Comparison of ENCODE assay signal across 16 cellular contexts in the genomic region with DNA sequence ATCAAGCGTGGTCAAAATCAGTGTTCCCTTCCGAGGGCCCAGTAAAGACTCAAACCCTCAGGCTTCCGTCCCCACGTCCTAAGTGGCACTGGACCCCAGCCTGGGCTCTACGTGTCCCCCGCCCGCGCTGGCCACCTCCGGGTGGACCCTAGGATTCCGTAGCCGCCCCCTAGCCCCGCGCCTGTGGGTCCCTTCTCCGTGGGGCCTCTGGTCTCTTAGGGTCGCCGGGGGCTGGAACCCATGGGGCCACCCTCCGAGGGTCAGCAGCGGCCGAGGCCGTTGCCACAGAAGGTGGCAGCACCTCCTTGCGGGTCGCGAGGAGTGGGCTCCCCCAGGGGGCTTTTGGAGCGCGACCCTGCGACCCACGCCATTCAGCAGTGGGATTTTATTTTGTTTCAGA.
DNase-seq lines count a peak whose midpoint lies in the region; ATAC-seq and TF ChIP-seq lines count a peak whose summit lies in the region.
"Had no signal": no experiment of that assay in that cellular context is flagged by ENCODE, and none has a peak within 500 bp of the region (broad histone marks: within the 10 kb centered on the region; RNA-seq: fewer than 3 reads in every experiment).

No MANE protein-coding gene starts in this region.

- H2BK5ac ChIP-seq in neuronal stem cell (ENCODE audit: low read length) = peak overlapping the region; percentile 5

- no peak overlapping the region for H3K27ac Mint-ChIP-seq in GM23338
- H3K27ac Mint-ChIP-seq in T-helper 17 cell = no peak overlapping the region
- H3K27ac Mint-ChIP-seq in activated naive CD4-positive, alpha-beta T cell treated with anti-CD3 and anti-CD28 coated beads for 36 hours = no peak overlapping the region
- H3K27ac Mint-ChIP-seq: CD4-positive, alpha-beta memory T cell; H9 had no signal

- H3K18ac ChIP-seq in neuronal stem cell (ENCODE audit: low read length) = peak overlapping the region; percentile 90

- no peaks in the 10 kb centered on the region for H3K79me1 ChIP-seq in neuronal stem cell (ENCODE audit: low read depth, low read length)

- H3K9me3 Mint-ChIP-seq in GM23338 = no peaks in the 10 kb centered on the region
- no peaks in the 10 kb centered on the region for H3K9me3 Mint-ChIP-seq in activated naive CD4-positive, alpha-beta T cell treated with anti-CD3 and anti-CD28 coated beads for 36 hours
- H3K9me3 Mint-ChIP-seq: CD4-positive, alpha-beta memory T cell; H9 had no signal

- H3K4me3 ChIP-seq in GM23338 (no peak overlapping the region), HL-60 (replicated peaks; ENCODE audit: insufficient read depth, low read length) (no peak overlapping the region), neuronal stem cell (ENCODE audit: low read length in 2 of 2) (no peak overlapping the region)
- H3K4me3 ChIP-seq: GM23248 had no signal

- H3K23ac ChIP-seq in neuronal stem cell (ENCODE audit: low read depth, low read length, poor library complexity) = no peak overlapping the region

- CTCF ChIA-PET in activated naive CD4-positive, alpha-beta T cell treated with anti-CD3 and anti-CD28 coated beads for 36 hours (lab: Charles Lee) = interaction anchor here (0.7 to 1.0 kb wide), 2 partner anchors 153 to 336 kb away, joined by 3 to 4 read pairs; no protein-coding TSS in a partner anchor

- H3K4me1 Mint-ChIP-seq in GM23338 (peaks cover 20% of the 10 kb centered on the region; the same call in 2 of the 3 replicates), T-helper 17 cell (no peaks in the 10 kb centered on the region)
- no peaks in the 10 kb centered on the region for H3K4me1 Mint-ChIP-seq in activated naive CD4-positive, alpha-beta T cell treated with anti-CD3 and anti-CD28 coated beads for 36 hours (ENCODE audit: low read depth)

- no peak overlapping the region for H4K91ac ChIP-seq in neuronal stem cell (ENCODE audit: low read depth, low read length, poor library complexity)

- no peaks in the 10 kb centered on the region for H3K27me3 ChIP-seq in GM23338 (ENCODE audit: insufficient read depth)
- H3K27me3 ChIP-seq in HL-60 (ENCODE audit: insufficient read depth, poor library complexity, severe bottlenecking) = no peaks in the 10 kb centered on the region
- no peaks in the 10 kb centered on the region for H3K27me3 ChIP-seq in neuronal stem cell (ENCODE audit: control insufficient read depth in 3 of 3, insufficient read depth in 3 of 3, low read depth in 1 of 3, low read length in 3 of 3)

- H2AFZ ChIP-seq in GM23338 = peak overlapping the region; percentile 76; the same call in 1 of the 2 replicates
- H2AFZ ChIP-seq in neuronal stem cell (ENCODE audit: low read length) = no peak overlapping the region
- H2AFZ ChIP-seq: GM23248 had no signal

- H3K36me3 ChIP-seq in GM23338 (ENCODE audit: insufficient read depth) (no peaks in the 10 kb centered on the region), neuronal stem cell (replicated peaks in 1 of 2; ENCODE audit: control insufficient read depth in 2 of 2, insufficient read depth in 2 of 2, low read length in 2 of 2) (no peaks in the 10 kb centered on the region)

- H4K20me1 ChIP-seq in GM23338 (replicated peaks; ENCODE audit: insufficient read depth) = no peaks in the 10 kb centered on the region

- H3K4ac ChIP-seq in neuronal stem cell (ENCODE audit: low read length) = no peak overlapping the region

- no peaks in the 10 kb centered on the region for H3K9me2 ChIP-seq in GM23338 (ENCODE audit: insufficient read depth)

- WGBS in neuronal stem cell (ENCODE audit: extremely low coverage in 2 of 2, insufficient read length in 2 of 2, insufficient replicate concordance in 1 of 2), 2 donors = no CpG with 5 or more reads among the region's 27 CpGs

- DNase-seq in GM23338 (ENCODE audit: low spot score) (no peak), HL-60 (ENCODE audit: low read depth in 1 of 2, low spot score in 1 of 2) (no peak), neuronal stem cell (ENCODE audit: low spot score) (no peak), T-helper 17 cell (no peak)
- no peak for DNase-seq in activated naive CD4-positive, alpha-beta T cell treated with anti-CD3 and anti-CD28 coated beads for 36 hours
- DNase-seq: C1 segment of cervical spinal cord; Calu3; CD4-positive, alpha-beta memory T cell; COR-L47; DMS53; DMS79 treated with DMSO at 0.1 percent for 48 hours; GF-D8; GM23248; H9 had no signal

- peak overlapping the region; percentile 63 for H2AK5ac ChIP-seq in neuronal stem cell (ENCODE audit: low read depth, low read length)

- H3K27me3 Mint-ChIP-seq in GM23338 (ENCODE audit: insufficient read depth, low read depth, poor library complexity) = peaks cover 4% of the 10 kb centered on the region
- H3K27me3 Mint-ChIP-seq in T-helper 17 cell = peaks cover 7% of the 10 kb centered on the region
- H3K27me3 Mint-ChIP-seq in activated naive CD4-positive, alpha-beta T cell treated with anti-CD3 and anti-CD28 coated beads for 36 hours (ENCODE audit: low read depth) = no peaks in the 10 kb centered on the region

- H3K27ac ChIP-seq in GM23338 (ENCODE audit: low read depth) = no peak overlapping the region
- H3K27ac ChIP-seq in HL-60 (replicated peaks) = peak overlapping the region; percentile 25
- H3K27ac ChIP-seq in neuronal stem cell (replicated peaks; ENCODE audit: low read length) = no peak overlapping the region
- H3K27ac ChIP-seq: GM23248 had no signal

- ATAC-seq in GM23338 = no peak
- no peak for ATAC-seq in GM21526 (IDR thresholded peaks at IDR 0.05; ENCODE audit: low FRiP score, unreplicated experiment)
- ATAC-seq in T-helper 17 cell = no peak
- ATAC-seq: HCT116 had no signal

- H2BK12ac ChIP-seq in neuronal stem cell (ENCODE audit: low read length) = no peak overlapping the region

- intact Hi-C loops in activated naive CD4-positive, alpha-beta T cell treated with anti-CD3 and anti-CD28 coated beads for 36 hours (cut with micrococcal nuclease) = no loop called here

- H3K4me3 Mint-ChIP-seq in GM23338 (no peak overlapping the region), T-helper 17 cell (no peak overlapping the region)
- no peak overlapping the region for H3K4me3 Mint-ChIP-seq in activated naive CD4-positive, alpha-beta T cell treated with anti-CD3 and anti-CD28 coated beads for 36 hours
- H3K4me3 Mint-ChIP-seq: CD4-positive, alpha-beta memory T cell; H9 had no signal

- H3K4me2 ChIP-seq in GM23338 (no peak overlapping the region), neuronal stem cell (ENCODE audit: insufficient read depth, low read length, poor library complexity, severe bottlenecking) (no peak overlapping the region)

- H3F3A ChIP-seq in GM23338 (replicated peaks; ENCODE audit: low read depth) = no peaks in the 10 kb centered on the region

- peak overlapping the region; percentile 15 for H2BK15ac ChIP-seq in neuronal stem cell (ENCODE audit: low read length)

- no peak overlapping the region for H3K14ac ChIP-seq in neuronal stem cell (ENCODE audit: low read length)

- H2BK120ac ChIP-seq in neuronal stem cell (ENCODE audit: low read depth, low read length) = peak overlapping the region; percentile 92

- H3K9ac ChIP-seq in neuronal stem cell (ENCODE audit: low read depth, low read length, poor library complexity) = no peak overlapping the region
- H3K9ac ChIP-seq: GM23248 had no signal

- no peaks in the 10 kb centered on the region for H3K79me2 ChIP-seq in GM23338 (replicated peaks; ENCODE audit: insufficient read depth)

- H3K4me1 ChIP-seq in GM23338 (ENCODE audit: insufficient read depth) (peaks cover 13% of the 10 kb centered on the region), neuronal stem cell (ENCODE audit: control insufficient read depth in 2 of 2, insufficient read depth in 1 of 2, low read depth in 1 of 2, low read length in 2 of 2) (peaks cover 4 to 5% of the 10 kb centered on the region in 2 donors)

- TF ChIP-seq CTCF in GM23338 (conservative IDR thresholded peaks at IDR 0.05; ENCODE audit: low read depth in 2 of 2) (peak in 1 of 2 experiments; percentile 31; a peak in 1 of 4 replicates), HL-60 (IDR thresholded peaks at IDR 0.05; ENCODE audit: insufficient read depth, low read length) (no peak)

- H4K8ac ChIP-seq in neuronal stem cell (ENCODE audit: low read depth, low read length) = peak overlapping the region; percentile 95

- H3K36me3 Mint-ChIP-seq in GM23338 (ENCODE audit: low read depth) (no peaks in the 10 kb centered on the region), T-helper 17 cell (ENCODE audit: low read depth) (no peaks in the 10 kb centered on the region)
- no peaks in the 10 kb centered on the region for H3K36me3 Mint-ChIP-seq in activated naive CD4-positive, alpha-beta T cell treated with anti-CD3 and anti-CD28 coated beads for 36 hours (ENCODE audit: low read depth)
- H3K36me3 Mint-ChIP-seq: CD4-positive, alpha-beta memory T cell had no signal

- H3K9me3 ChIP-seq in neuronal stem cell (replicated peaks in 1 of 2; ENCODE audit: control insufficient read depth in 2 of 2, insufficient read depth in 1 of 2, low read depth in 1 of 2, low read length in 2 of 2) (no peaks in the 10 kb centered on the region), T-helper 17 cell (ENCODE audit: control insufficient read depth, low read length, poor library complexity, severe bottlenecking) (no peaks in the 10 kb centered on the region)

TF ChIP-seq in GM23338, 12 proteins besides CTCF, POLR2A, EP300 and RAD21 (continues in another document):
- TF ChIP-seq, protein P1, sequence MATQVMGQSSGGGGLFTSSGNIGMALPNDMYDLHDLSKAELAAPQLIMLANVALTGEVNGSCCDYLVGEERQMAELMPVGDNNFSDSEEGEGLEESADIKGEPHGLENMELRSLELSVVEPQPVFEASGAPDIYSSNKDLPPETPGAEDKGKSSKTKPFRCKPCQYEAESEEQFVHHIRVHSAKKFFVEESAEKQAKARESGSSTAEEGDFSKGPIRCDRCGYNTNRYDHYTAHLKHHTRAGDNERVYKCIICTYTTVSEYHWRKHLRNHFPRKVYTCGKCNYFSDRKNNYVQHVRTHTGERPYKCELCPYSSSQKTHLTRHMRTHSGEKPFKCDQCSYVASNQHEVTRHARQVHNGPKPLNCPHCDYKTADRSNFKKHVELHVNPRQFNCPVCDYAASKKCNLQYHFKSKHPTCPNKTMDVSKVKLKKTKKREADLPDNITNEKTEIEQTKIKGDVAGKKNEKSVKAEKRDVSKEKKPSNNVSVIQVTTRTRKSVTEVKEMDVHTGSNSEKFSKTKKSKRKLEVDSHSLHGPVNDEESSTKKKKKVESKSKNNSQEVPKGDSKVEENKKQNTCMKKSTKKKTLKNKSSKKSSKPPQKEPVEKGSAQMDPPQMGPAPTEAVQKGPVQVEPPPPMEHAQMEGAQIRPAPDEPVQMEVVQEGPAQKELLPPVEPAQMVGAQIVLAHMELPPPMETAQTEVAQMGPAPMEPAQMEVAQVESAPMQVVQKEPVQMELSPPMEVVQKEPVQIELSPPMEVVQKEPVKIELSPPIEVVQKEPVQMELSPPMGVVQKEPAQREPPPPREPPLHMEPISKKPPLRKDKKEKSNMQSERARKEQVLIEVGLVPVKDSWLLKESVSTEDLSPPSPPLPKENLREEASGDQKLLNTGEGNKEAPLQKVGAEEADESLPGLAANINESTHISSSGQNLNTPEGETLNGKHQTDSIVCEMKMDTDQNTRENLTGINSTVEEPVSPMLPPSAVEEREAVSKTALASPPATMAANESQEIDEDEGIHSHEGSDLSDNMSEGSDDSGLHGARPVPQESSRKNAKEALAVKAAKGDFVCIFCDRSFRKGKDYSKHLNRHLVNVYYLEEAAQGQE (IDR thresholded peaks at IDR 0.05; ENCODE audit: unreplicated experiment) = no peak
- TF ChIP-seq JUNB (IDR thresholded peaks at IDR 0.05; ENCODE audit: unreplicated experiment) = no peak
- no peak for TF ChIP-seq POLR2AphosphoS5 (IDR thresholded peaks at IDR 0.05; ENCODE audit: low read depth)
